Comparison of ENCODE assay signal across 8 cellular contexts in the genomic region with DNA sequence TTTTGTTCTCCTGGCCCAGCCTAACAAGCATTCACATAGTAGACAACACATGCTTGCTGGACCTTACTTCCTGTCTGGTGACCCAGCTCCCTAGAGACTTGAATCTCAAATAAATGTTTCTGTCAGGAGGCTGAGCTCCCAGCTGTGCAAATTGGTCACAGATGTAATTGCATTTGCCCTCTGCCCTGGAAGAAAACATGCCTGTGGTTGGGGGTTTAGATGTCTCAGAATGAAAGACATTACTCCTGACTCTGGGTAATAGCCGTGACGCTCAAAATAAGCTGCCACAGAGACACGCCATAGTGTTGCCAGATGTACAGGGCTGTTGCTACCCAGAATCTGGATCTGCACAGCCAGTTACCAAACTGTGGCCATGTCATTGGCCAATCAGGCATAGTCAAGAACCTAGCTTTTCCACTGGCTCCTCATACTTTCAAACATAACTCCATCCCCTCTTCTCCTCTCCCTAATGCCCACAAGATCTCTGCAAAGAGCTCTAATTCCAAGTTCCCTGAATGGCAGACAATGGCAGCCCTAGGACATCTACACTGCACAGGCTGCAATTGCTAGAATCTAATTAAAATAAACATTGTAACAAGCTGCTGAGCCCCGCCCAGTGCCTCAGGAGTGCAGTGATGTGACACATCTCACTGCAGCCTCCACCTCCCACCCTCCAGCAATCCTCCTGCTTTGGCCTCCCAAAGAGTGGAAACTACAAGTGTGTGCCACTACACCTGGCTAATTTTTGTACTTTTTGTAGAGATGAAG.
A peak's percentile ranks its signal among the peaks of the same experiment; 100 is the strongest.
DNase-seq lines count a peak whose midpoint lies in the region; ATAC-seq lines count a peak whose summit lies in the region.

No MANE protein-coding gene starts in this region.

- DNase-seq in EL (peak; percentile 92), brain pericyte (ENCODE audit: low read depth, low spot score) (peak; percentile 97), skeletal muscle cell (ENCODE audit: low read depth) (peak; percentile 89), AML-193 (lab: John Stamatoyannopoulos, UW) (no peak), hypothalamus (lab: John Stamatoyannopoulos, UW) (no peak)
- DNase-seq in stimulated activated naive CD8-positive, alpha-beta T cell treated with anti-CD3 and anti-CD28 coated beads, Interleukin-15, amount 100 ng/mL, for 72 hours, result no peak

- H3K4me3 ChIP-seq in skeletal muscle cell (ENCODE audit: low read depth, low read length), result no peak overlapping the region

- no peaks in the 10 kb centered on the region for H3K9me3 Mint-ChIP-seq in stimulated activated naive CD8-positive, alpha-beta T cell treated with anti-CD3 and anti-CD28 coated beads, Interleukin-15, amount 100 ng/mL, for 72 hours

- no peak overlapping the region for H3K4me3 Mint-ChIP-seq in stimulated activated naive CD8-positive, alpha-beta T cell treated with anti-CD3 and anti-CD28 coated beads, Interleukin-15, amount 100 ng/mL, for 72 hours

- H3K4me1 Mint-ChIP-seq in stimulated activated naive CD8-positive, alpha-beta T cell treated with anti-CD3 and anti-CD28 coated beads, Interleukin-15, amount 100 ng/mL, for 72 hours, result no peaks in the 10 kb centered on the region

- no peak overlapping the region for H3K27ac Mint-ChIP-seq in stimulated activated naive CD8-positive, alpha-beta T cell treated with anti-CD3 and anti-CD28 coated beads, Interleukin-15, amount 100 ng/mL, for 72 hours

- peak; percentile 91 for ATAC-seq in GM21447 (IDR thresholded peaks at IDR 0.05; ENCODE audit: unreplicated experiment)
- ATAC-seq in HG03571 (IDR thresholded peaks at IDR 0.05; ENCODE audit: unreplicated experiment), result peak; percentile 89
- no peak for ATAC-seq in stimulated activated naive CD8-positive, alpha-beta T cell treated with anti-CD3 and anti-CD28 coated beads, Interleukin-15, amount 100 ng/mL, for 72 hours

- peaks cover 19% of the 10 kb centered on the region for H3K27me3 Mint-ChIP-seq in stimulated activated naive CD8-positive, alpha-beta T cell treated with anti-CD3 and anti-CD28 coated beads, Interleukin-15, amount 100 ng/mL, for 72 hours

Comparison
In these comparisons a context has a peak if more than half of its experiments do, and no peak if none do; other contexts are left out.
1. DNase-seq: peak in EL (single experiment), brain pericyte (single experiment) and skeletal muscle cell (single experiment); none in AML-193 (0 of 2), stimulated activated naive CD8-positive, alpha-beta T cell treated with anti-CD3 and anti-CD28 coated beads, Interleukin-15, amount 100 ng/mL, for 72 hours (0 of 2) and hypothalamus (0 of 51).